13 cellular contexts compared by ENCODE assay signal in genomic region chr2:212723226-212723625, GRCh38.
DNase-seq lines count a peak whose midpoint lies in the region; ATAC-seq and TF ChIP-seq lines count a peak whose summit lies in the region.
"Had no signal": no experiment of that assay in that cellular context is flagged by ENCODE, and none has a peak within 500 bp of the region (broad histone marks: within the 10 kb centered on the region; RNA-seq: fewer than 3 reads in every experiment).

No MANE protein-coding gene starts in this region.

- H3K4me3 Mint-ChIP-seq in immature natural killer cell: no peak overlapping the region
- H3K4me3 Mint-ChIP-seq: activated T-helper 17 cell treated with anti-CD3 and anti-CD28 coated beads, Interleukin-2, amount 50 U/mL, for 72 hours; central memory CD8-positive, alpha-beta T cell had no signal

- ATAC-seq in HG03469 (IDR thresholded peaks at IDR 0.05; ENCODE audit: unreplicated experiment): peak; percentile 36
- no peak for ATAC-seq in GM18498 (IDR thresholded peaks at IDR 0.05; ENCODE audit: unreplicated experiment)
- ATAC-seq: activated T-helper 17 cell treated with anti-CD3 and anti-CD28 coated beads, Interleukin-2, amount 50 U/mL, for 72 hours; esophagus mucosa had no signal

- no peak overlapping the region for H3K27ac ChIP-seq in mammary epithelial cell (ENCODE audit: insufficient read depth, low read depth, low read length)
- no peak overlapping the region for H3K27ac ChIP-seq in transverse colon

- no peak overlapping the region for H3K9ac ChIP-seq in mammary epithelial cell (ENCODE audit: insufficient read depth, low read length)

- no peaks in the 10 kb centered on the region for H3K9me3 ChIP-seq in mammary epithelial cell (replicated peaks; ENCODE audit: insufficient read depth, low read length)
- H3K9me3 ChIP-seq in transverse colon: no peaks in the 10 kb centered on the region

- H3K36me3 Mint-ChIP-seq in immature natural killer cell: peaks cover 0 to 9% (median 3%) of the 10 kb centered on the region in 3 donors

- peaks cover 40 to 63% of the 10 kb centered on the region in 2 donors for H3K4me1 Mint-ChIP-seq in immature natural killer cell
- H3K4me1 Mint-ChIP-seq: activated T-helper 17 cell treated with anti-CD3 and anti-CD28 coated beads, Interleukin-2, amount 50 U/mL, for 72 hours had no signal

- no peak for TF ChIP-seq CTCF in GM10266 (IDR thresholded peaks at IDR 0.05; ENCODE audit: control insufficient read depth, insufficient read depth, low read depth, missing control alignments)
- no peak for TF ChIP-seq CTCF in mammary epithelial cell (conservative IDR thresholded peaks at IDR 0.05 in 1 of 2, IDR thresholded peaks at IDR 0.05 in 1 of 2; ENCODE audit: extremely low read depth in 1 of 2, insufficient read depth in 1 of 2, low read depth in 1 of 2, low read length in 2 of 2)
- no peak for TF ChIP-seq CTCF in transverse colon (IDR thresholded peaks at IDR 0.05)

- H3K27me3 ChIP-seq in mammary epithelial cell (ENCODE audit: insufficient read depth, low read length): no peaks in the 10 kb centered on the region
- no peaks in the 10 kb centered on the region for H3K27me3 ChIP-seq in transverse colon

- intact Hi-C loops in mammary epithelial cell (cut with micrococcal nuclease): no loop called here
- intact Hi-C loops in transverse colon (cut with DNase I; ENCODE audit: low total_unique reads): no loop called here

- peak overlapping the region; percentile 4 for H3K4me2 ChIP-seq in mammary epithelial cell (ENCODE audit: insufficient read depth, low read depth, low read length)

- H3K27me3 Mint-ChIP-seq in immature natural killer cell (ENCODE audit: low read depth in 3 of 3): peaks cover 0 to 2% (median 0%) of the 10 kb centered on the region in 3 donors
- H3K27me3 Mint-ChIP-seq: activated T-helper 17 cell treated with anti-CD3 and anti-CD28 coated beads, Interleukin-2, amount 50 U/mL, for 72 hours; central memory CD8-positive, alpha-beta T cell had no signal

- H3K27ac Mint-ChIP-seq in immature natural killer cell: peak overlapping the region in 1 of 6 donors; percentile 24
- H3K27ac Mint-ChIP-seq: activated T-helper 17 cell treated with anti-CD3 and anti-CD28 coated beads, Interleukin-2, amount 50 U/mL, for 72 hours had no signal

- dilution Hi-C loops in mammary epithelial cell (cut with HindIII; ENCODE audit: low sequenced_read_pairs): no loop called here

- no peaks in the 10 kb centered on the region for H3K79me2 ChIP-seq in mammary epithelial cell (ENCODE audit: insufficient read depth, low read length)

- no peak overlapping the region for H3K4me3 ChIP-seq in mammary epithelial cell (replicated peaks in 1 of 3; ENCODE audit: insufficient read depth in 1 of 3, low read depth in 2 of 3, low read length in 3 of 3)
- H3K4me3 ChIP-seq in transverse colon: no peak overlapping the region

- CTCF ChIA-PET in mammary epithelial cell (lab: Charles Lee; ENCODE audit: low non-redundant PET): interaction anchor here (0.6 to 0.7 kb wide), 2 partner anchors 9 to 140 kb away, joined by 3 to 7 read pairs; no protein-coding TSS in a partner anchor

- H3K4me1 ChIP-seq in mammary epithelial cell (ENCODE audit: insufficient read depth, low read length) (peaks cover 9% of the 10 kb centered on the region), transverse colon (no peaks in the 10 kb centered on the region)

- H2AFZ ChIP-seq in mammary epithelial cell (ENCODE audit: low read depth, low read length): no peak overlapping the region

- H3K9me3 Mint-ChIP-seq in immature natural killer cell: peaks cover 0 to 3% (median 0%) of the 10 kb centered on the region in 6 donors
- H3K9me3 Mint-ChIP-seq: central memory CD8-positive, alpha-beta T cell had no signal

- in situ Hi-C loops in mammary epithelial cell (cut with MboI; ENCODE audit: low sequenced_read_pairs in 2 of 2): no loop called here
- in situ Hi-C loops in transverse colon (cut with MboI; ENCODE audit: low pct_ligation_motif_present in 1 of 4, low pct_unique_long_range_greater_than_20kb in 1 of 4, low sequenced_read_pairs in 3 of 4): no loop called here

- peak; percentile 54 for DNase-seq in GM10266 (ENCODE audit: extremely low spot score)
- DNase-seq in mammary epithelial cell: peak; percentile 57
- DNase-seq in non-pigmented ciliary epithelial cell (ENCODE audit: low read depth): peak; percentile 41
- no peak for DNase-seq in transverse colon
- DNase-seq in immature natural killer cell: no peak
- DNase-seq in iPS-NIHi11 (ENCODE audit: low spot score): no peak
- DNase-seq: activated CD4-positive, alpha-beta T cell treated with anti-CD3 and anti-CD28 coated beads for 4 hours; NCI-H2227 treated with DMSO at 0.1 percent for 48 hours had no signal

- H4K20me1 ChIP-seq in mammary epithelial cell (ENCODE audit: insufficient read depth, low read length): no peaks in the 10 kb centered on the region

- TF ChIP-seq POLR2A in transverse colon (IDR thresholded peaks at IDR 0.05): no peak

- 0% methylated on average over 1 of the region's 1 CpG for WGBS in mammary epithelial cell (ENCODE audit: low coverage, missing lambda C conversion rate)
- 79 to 80% methylated on average over 1 of the region's 1 CpG for WGBS in transverse colon (ENCODE audit: low coverage in 1 of 2), 2 donors

- TF ChIP-seq EP300 in transverse colon (IDR thresholded peaks at IDR 0.05; ENCODE audit: low read depth): no peak

- H3K36me3 ChIP-seq in mammary epithelial cell (ENCODE audit: insufficient read depth, low read length) (no peaks in the 10 kb centered on the region), transverse colon (no peaks in the 10 kb centered on the region)

- BruUV-seq in mammary epithelial cell (replicated peaks; lab: Mats Ljungman, UMichigan): no TSS peak

Comparison
In these comparisons a context has a peak if more than half of its experiments do, and no peak if none do; other contexts are left out.
1. DNase-seq: peak in GM10266 (single experiment), mammary epithelial cell (single experiment) and non-pigmented ciliary epithelial cell (single experiment); none in transverse colon (single experiment), immature natural killer cell (0 of 3) and iPS-NIHi11 (single experiment).